ENCODE assay signal across 9 cellular contexts in genomic region chr2:179049546-179050311, GRCh38. TPM values are rescaled to one million over a fixed set of nuclear protein-coding genes. Genes with fewer than 3 reads are reported as not detected.
DNase-seq lines count a peak whose midpoint lies in the region; ATAC-seq and TF ChIP-seq lines count a peak whose summit lies in the region.
"Had no signal": no experiment of that assay in that cellular context is flagged by ENCODE, and none has a peak within 500 bp of the region (broad histone marks: within the 10 kb centered on the region; RNA-seq: fewer than 3 reads in every experiment).

Gene CCDC141 (minus strand): TSS chr2:179050137. CDS start chr2:179049941, 196 bp downstream.

- H3K27me3 ChIP-seq in mesendoderm (ENCODE audit: insufficient read depth, low read length, poor library complexity) (no peaks in the 10 kb centered on the region), thyroid gland (no peaks in the 10 kb centered on the region)

- H3K36me3 Mint-ChIP-seq in activated T-helper 2 cell treated with anti-CD3 and anti-CD28 coated beads, Interferon-gamma antibody, Interleukin-2, Interleukin-4, amounts not matched to agents 10 μg/mL and 5 μg/mL and 100 μg/mL, durations not matched to agents 14 hours and 24 hours and 36 hours (ENCODE audit: low read depth) = peaks cover 16% of the 10 kb centered on the region

- H2BK15ac ChIP-seq in mesendoderm (replicated peaks; ENCODE audit: low read depth) = no peak within 1 kb of the TSS

- H2AK5ac ChIP-seq in mesendoderm (ENCODE audit: low read length) = peak within 1 kb of the TSS; percentile 51

- H3K4me3 Mint-ChIP-seq in activated T-helper 2 cell treated with anti-CD3 and anti-CD28 coated beads, Interferon-gamma antibody, Interleukin-2, Interleukin-4, amounts not matched to agents 10 μg/mL and 5 μg/mL and 100 μg/mL, durations not matched to agents 14 hours and 24 hours and 36 hours (ENCODE audit: low read depth) = peak within 1 kb of the TSS; percentile 80

- no peaks in the 10 kb centered on the region for H3K9me3 ChIP-seq in thyroid gland

- peak within 1 kb of the TSS; percentile 95 for H3K18ac ChIP-seq in mesendoderm (ENCODE audit: low read length)

- peak within 1 kb of the TSS; percentile 77 for H3K56ac ChIP-seq in mesendoderm (ENCODE audit: low read length)

- peak within 1 kb of the TSS; percentile 5 for H3K4me2 ChIP-seq in mesendoderm (ENCODE audit: low read length)

- no peak for TF ChIP-seq CTCF in thyroid gland (IDR thresholded peaks at IDR 0.05)

- peak within 1 kb of the TSS; percentile 79 for H2BK120ac ChIP-seq in mesendoderm (ENCODE audit: low read depth, low read length)

- DNase-seq in activated T-helper 2 cell treated with anti-CD3 and anti-CD28 coated beads, Interferon-gamma antibody, Interleukin-2, Interleukin-4, amounts not matched to agents 10 μg/mL and 5 μg/mL and 100 μg/mL, durations not matched to agents 14 hours and 24 hours and 36 hours (ENCODE audit: low spot score) = peak; percentile 31
- DNase-seq in mesendoderm (peak; percentile 84), cerebellum (ENCODE audit: low spot score) (no peak), NCI-H526 treated with DMSO at 0.1 percent for 48 hours (lab: John Stamatoyannopoulos, UW) (no peak), thyroid gland (no peak)

- no peak for TF ChIP-seq POLR2A in thyroid gland (IDR thresholded peaks at IDR 0.05)

- H3K23ac ChIP-seq in mesendoderm (ENCODE audit: low read length) = peak within 1 kb of the TSS; percentile 67

- H3K27ac Mint-ChIP-seq in activated T-helper 2 cell treated with anti-CD3 and anti-CD28 coated beads, Interferon-gamma antibody, Interleukin-2, Interleukin-4, amounts not matched to agents 10 μg/mL and 5 μg/mL and 100 μg/mL, durations not matched to agents 14 hours and 24 hours and 36 hours = peak within 1 kb of the TSS; percentile 81

- peak within 1 kb of the TSS; percentile 79 for H3K4ac ChIP-seq in mesendoderm (ENCODE audit: low read depth, low read length)

- peak within 1 kb of the TSS; percentile 78 for H3K27ac ChIP-seq in mesendoderm (ENCODE audit: low read depth, low read length)
- H3K27ac ChIP-seq in thyroid gland = no peak within 1 kb of the TSS

- H3K27me3 Mint-ChIP-seq in activated T-helper 2 cell treated with anti-CD3 and anti-CD28 coated beads, Interferon-gamma antibody, Interleukin-2, Interleukin-4, amounts not matched to agents 10 μg/mL and 5 μg/mL and 100 μg/mL, durations not matched to agents 14 hours and 24 hours and 36 hours (ENCODE audit: low read depth) = no peaks in the 10 kb centered on the region

- ATAC-seq in GM21367 (IDR thresholded peaks at IDR 0.05; ENCODE audit: unreplicated experiment) (peak; percentile 56), HG03565 (IDR thresholded peaks at IDR 0.05; ENCODE audit: unreplicated experiment) (peak; percentile 64)
- ATAC-seq: HCT116 had no signal

- H3K9ac ChIP-seq in mesendoderm (ENCODE audit: low read length) = peak within 1 kb of the TSS; percentile 47

- H3K9me3 Mint-ChIP-seq in activated T-helper 2 cell treated with anti-CD3 and anti-CD28 coated beads, Interferon-gamma antibody, Interleukin-2, Interleukin-4, amounts not matched to agents 10 μg/mL and 5 μg/mL and 100 μg/mL, durations not matched to agents 14 hours and 24 hours and 36 hours = peaks cover 5% of the 10 kb centered on the region

- no peaks in the 10 kb centered on the region for H3K79me2 ChIP-seq in mesendoderm (ENCODE audit: control insufficient read depth, insufficient read depth, low read length)

- H3K79me1 ChIP-seq in mesendoderm (ENCODE audit: low read length) = no peaks in the 10 kb centered on the region

- WGBS in mesendoderm (ENCODE audit: extremely low coverage, insufficient coverage, low lambda C conversion rate) = no CpG with 5 or more reads among the region's 12 CpGs
- WGBS in thyroid gland, 2 donors = 46 to 47% methylated on average over 12 of the region's 12 CpGs

- intact Hi-C loops in activated T-helper 2 cell treated with anti-CD3 and anti-CD28 coated beads, Interferon-gamma antibody, Interleukin-2, Interleukin-4, amounts not matched to agents 10 μg/mL and 5 μg/mL and 100 μg/mL, durations not matched to agents 14 hours and 24 hours and 36 hours (cut with micrococcal nuclease) = loop anchor here (2.0 to 5.0 kb wide), 2 partner anchors 17 to 58 kb away; no protein-coding TSS in a partner anchor
- intact Hi-C loops in thyroid gland (cut with DNase I) = no loop called here

- H4K8ac ChIP-seq in mesendoderm (ENCODE audit: low read depth, low read length) = no peak within 1 kb of the TSS

- peak within 1 kb of the TSS; percentile 61 for H4K5ac ChIP-seq in mesendoderm (ENCODE audit: low read length)

- peaks cover 10% of the 10 kb centered on the region for H3K4me1 ChIP-seq in mesendoderm (ENCODE audit: control insufficient read depth, low read depth, low read length)
- no peaks in the 10 kb centered on the region for H3K4me1 ChIP-seq in thyroid gland

- peaks cover 50% of the 10 kb centered on the region for H3K4me1 Mint-ChIP-seq in activated T-helper 2 cell treated with anti-CD3 and anti-CD28 coated beads, Interferon-gamma antibody, Interleukin-2, Interleukin-4, amounts not matched to agents 10 μg/mL and 5 μg/mL and 100 μg/mL, durations not matched to agents 14 hours and 24 hours and 36 hours (ENCODE audit: low read depth)

- peak within 1 kb of the TSS; percentile 88 for H2BK5ac ChIP-seq in mesendoderm (ENCODE audit: low read length)

- no peaks in the 10 kb centered on the region for H3K36me3 ChIP-seq in mesendoderm (ENCODE audit: control insufficient read depth, insufficient read depth, low read length)
- no peaks in the 10 kb centered on the region for H3K36me3 ChIP-seq in thyroid gland

- H3K4me3 ChIP-seq in GM08714 (ENCODE audit: low read length) (peak within 1 kb of the TSS; percentile 91), mesendoderm (ENCODE audit: low read length) (no peak within 1 kb of the TSS), thyroid gland (replicated peaks in 1 of 3) (no peak within 1 kb of the TSS)

RNA-seq across cellular contexts. Expression of gene CCDC141, which starts in this region (rescaled TPM):
- total RNA-seq in activated T-helper 2 cell treated with anti-CD3 and anti-CD28 coated beads, Interferon-gamma antibody, Interleukin-2, Interleukin-4, amounts not matched to agents 10 μg/mL and 5 μg/mL and 100 μg/mL, durations not matched to agents 14 hours and 24 hours and 36 hours = 3.6 and 4.2 TPM in 2 replicates
- polyA plus RNA-seq in mesendoderm (2013, experiment 1 of 2) = 1.2 TPM
- 1.1 TPM for polyA plus RNA-seq in mesendoderm (2013, experiment 2 of 2)
- 2.6 TPM for total RNA-seq in cerebellum
- 1 to 10 TPM; 4.3 to 8.1 (median 6.1) TPM for total RNA-seq in thyroid gland

Comparison
In these comparisons a context has a peak if more than half of its experiments do, and no peak if none do; other contexts are left out.
1. DNase-seq: peak in activated T-helper 2 cell treated with anti-CD3 and anti-CD28 coated beads, Interferon-gamma antibody, Interleukin-2, Interleukin-4, amounts not matched to agents 10 μg/mL and 5 μg/mL and 100 μg/mL, durations not matched to agents 14 hours and 24 hours and 36 hours (single experiment) and mesendoderm (single experiment); none in cerebellum (single experiment), NCI-H526 treated with DMSO at 0.1 percent for 48 hours (single experiment) and thyroid gland (0 of 2).